In genomic region chr6:139625081-139625939, GRCh38 we compare ENCODE assay signal across 32 cellular contexts.
DNase-seq lines count a peak whose midpoint lies in the region; ATAC-seq, FAIRE-seq and TF ChIP-seq lines count a peak whose summit lies in the region.
"Had no signal": no experiment of that assay in that cellular context is flagged by ENCODE, and none has a peak within 500 bp of the region (broad histone marks: within the 10 kb centered on the region; RNA-seq: fewer than 3 reads in every experiment).

No MANE protein-coding gene starts in this region.

- H3K9me3 ChIP-seq in GM23248 (ENCODE audit: low read depth), result no peaks in the 10 kb centered on the region
- no peaks in the 10 kb centered on the region for H3K9me3 ChIP-seq in K562 (replicated peaks; ENCODE audit: control insufficient read depth, insufficient read depth, low read depth, low read length)
- H3K9me3 ChIP-seq in neuronal stem cell (replicated peaks in 1 of 2; ENCODE audit: control insufficient read depth in 2 of 2, insufficient read depth in 1 of 2, low read depth in 1 of 2, low read length in 2 of 2), result no peaks in the 10 kb centered on the region
- H3K9me3 ChIP-seq in neural progenitor cell (ENCODE audit: low read depth), result no peaks in the 10 kb centered on the region
- H3K9me3 ChIP-seq: ovary, stomach, thyroid gland had no signal

- H3F3A ChIP-seq in GM23248 (ENCODE audit: insufficient read depth) (no peaks in the 10 kb centered on the region), neural progenitor cell (ENCODE audit: low read depth) (peaks cover 17% of the 10 kb centered on the region)

- H4K91ac ChIP-seq in neuronal stem cell (ENCODE audit: low read depth, low read length, poor library complexity), result no peak overlapping the region

- H3K4me1 Mint-ChIP-seq in neural progenitor cell, result peaks cover 22% of the 10 kb centered on the region
- H3K4me1 Mint-ChIP-seq: mesothelial cell of epicardium, naive B cell had no signal

- peak; percentile 78 for FAIRE-seq in K562 (lab: Jason Lieb, UNC)
- FAIRE-seq: islet of Langerhans, small intestine had no signal

- H3K9me2 ChIP-seq in GM23248 (ENCODE audit: insufficient read depth), result no peaks in the 10 kb centered on the region

- H3K9me1 ChIP-seq in K562 (ENCODE audit: control insufficient read depth, insufficient read depth, low read length), result no peaks in the 10 kb centered on the region

- no peak overlapping the region for H2BK5ac ChIP-seq in neuronal stem cell (ENCODE audit: low read length)

- POLR2A ChIA-PET in K562 (lab: Yijun Ruan, JAX), result interaction anchor here (0.6 to 1.5 kb wide), 6 partner anchors 9 to 251 kb away, joined by 3 to 4 read pairs (median 4); partner anchors contain the start of gene CITED2

- WGBS in GM23248 (ENCODE audit: low coverage in 1 of 2, low lambda C conversion rate in 2 of 2, missing lambda C conversion rate in 2 of 2), 2 experiments, result 92 to 99% methylated on average over 6 of the region's 6 CpGs
- under 1% methylated on average over 6 of the region's 6 CpGs for whole genome bisulfite sequencing in K562 (ENCODE audit: insufficient coverage, low coverage, missing lambda C conversion rate)
- WGBS in neuronal stem cell (ENCODE audit: extremely low coverage in 2 of 2, insufficient read length in 2 of 2, insufficient replicate concordance in 1 of 2), 2 donors, result no CpG with 5 or more reads among the region's 6 CpGs

- H3K27ac ChIP-seq in GM23248, result no peak overlapping the region
- H3K27ac ChIP-seq in K562 (ENCODE audit: extremely low read depth, low read depth, low read length), result peak overlapping the region; percentile 81
- H3K27ac ChIP-seq in neuronal stem cell (replicated peaks; ENCODE audit: low read length), result no peak overlapping the region
- no peak overlapping the region for H3K27ac ChIP-seq in neural progenitor cell
- H3K27ac ChIP-seq: left ventricle myocardium inferior, ovary, RWPE1, SK-N-MC, stomach, thyroid gland, WERI-Rb-1 had no signal

- TF ChIP-seq CTCF in NB4 (IDR thresholded peaks at IDR 0.05; ENCODE audit: low read depth, low read length), result no peak
- no peak for TF ChIP-seq CTCF in K562 (IDR thresholded peaks at IDR 0.05 in 2 of 3, conservative IDR thresholded peaks at IDR 0.05 in 1 of 3; ENCODE audit: insufficient read depth in 2 of 3, low read depth in 1 of 3, low read length in 3 of 3)
- TF ChIP-seq CTCF in neural progenitor cell (IDR thresholded peaks at IDR 0.05), result no peak

- H4K20me1 ChIP-seq in GM23248 (ENCODE audit: insufficient read depth) (no peaks in the 10 kb centered on the region), K562 (replicated peaks; ENCODE audit: control insufficient read depth, insufficient read depth, low read length) (no peaks in the 10 kb centered on the region), neural progenitor cell (ENCODE audit: low read depth) (no peaks in the 10 kb centered on the region)

- H3K27me3 Mint-ChIP-seq in neural progenitor cell (ENCODE audit: insufficient read depth, low read depth), result peaks cover 2% of the 10 kb centered on the region

- no peak overlapping the region for H2BK15ac ChIP-seq in neuronal stem cell (ENCODE audit: low read length)

- no peak overlapping the region for H3K18ac ChIP-seq in neuronal stem cell (ENCODE audit: low read length)

- H3K27me3 ChIP-seq in GM23248 (replicated peaks; ENCODE audit: insufficient read depth) (no peaks in the 10 kb centered on the region), K562 (ENCODE audit: control insufficient read depth in 2 of 2, insufficient read depth in 2 of 2, low read length in 2 of 2) (no peaks in the 10 kb centered on the region), neuronal stem cell (ENCODE audit: control insufficient read depth in 3 of 3, insufficient read depth in 3 of 3, low read depth in 1 of 3, low read length in 3 of 3) (no peaks in the 10 kb centered on the region), neural progenitor cell (no peaks in the 10 kb centered on the region)
- H3K27me3 ChIP-seq: ovary, stomach, thyroid gland had no signal

- H3K79me1 ChIP-seq in neuronal stem cell (ENCODE audit: low read depth, low read length), result no peaks in the 10 kb centered on the region

- no peak overlapping the region for H3K4me3 ChIP-seq in GM23248
- H3K4me3 ChIP-seq in NB4 (ENCODE audit: low read depth, low read length), result peak overlapping the region; percentile 63
- no peak overlapping the region for H3K4me3 ChIP-seq in K562
- H3K4me3 ChIP-seq in neuronal stem cell (ENCODE audit: low read length in 2 of 2), result no peak overlapping the region
- no peak overlapping the region for H3K4me3 ChIP-seq in neural progenitor cell
- H3K4me3 ChIP-seq: left ventricle myocardium inferior, ovary, SK-N-MC, stomach, thyroid gland had no signal

- H3K9ac ChIP-seq in GM23248, result no peak overlapping the region
- H3K9ac ChIP-seq in K562 (ENCODE audit: insufficient read depth in 1 of 2, low read depth in 2 of 2, low read length in 2 of 2), result peak overlapping the region; percentile 53 to 64; a peak in 3 of 4 replicates
- no peak overlapping the region for H3K9ac ChIP-seq in neuronal stem cell (ENCODE audit: low read depth, low read length, poor library complexity)
- H3K9ac ChIP-seq in neural progenitor cell, result no peak overlapping the region

- no peak for TF ChIP-seq POLR2A in NB4 (IDR thresholded peaks at IDR 0.05; ENCODE audit: extremely low read depth, insufficient read length)
- no peak for TF ChIP-seq POLR2A in K562 (conservative IDR thresholded peaks at IDR 0.05)

- H3K36me3 Mint-ChIP-seq in neural progenitor cell, result peaks cover 2% of the 10 kb centered on the region
- H3K36me3 Mint-ChIP-seq: mesothelial cell of epicardium, naive B cell had no signal

- peak overlapping the region; percentile 24; the same call in 1 of the 2 replicates for H2AFZ ChIP-seq in GM23248
- peak overlapping the region; percentile 95 for H2AFZ ChIP-seq in K562 (ENCODE audit: low read depth, low read length)
- peak overlapping the region; percentile 26 for H2AFZ ChIP-seq in neuronal stem cell (ENCODE audit: low read length)
- no peak overlapping the region for H2AFZ ChIP-seq in neural progenitor cell (replicated peaks)

- intact Hi-C loops in K562 (cut with micrococcal nuclease), result no loop called here

- no peak overlapping the region for H2AK5ac ChIP-seq in neuronal stem cell (ENCODE audit: low read depth, low read length)

- H3K4me2 ChIP-seq in GM23248 (ENCODE audit: unreplicated experiment) (no peak overlapping the region), K562 (ENCODE audit: insufficient read depth, low read length) (peak overlapping the region; percentile 70), neuronal stem cell (ENCODE audit: insufficient read depth, low read length, poor library complexity, severe bottlenecking) (no peak overlapping the region), neural progenitor cell (no peak overlapping the region)

- H4K8ac ChIP-seq in neuronal stem cell (ENCODE audit: low read depth, low read length), result no peak overlapping the region

- H3K36me3 ChIP-seq in GM23248 (ENCODE audit: low read depth) (no peaks in the 10 kb centered on the region), K562 (ENCODE audit: control insufficient read depth, insufficient read depth, low read length) (no peaks in the 10 kb centered on the region), neuronal stem cell (replicated peaks in 1 of 2; ENCODE audit: control insufficient read depth in 2 of 2, insufficient read depth in 2 of 2, low read length in 2 of 2) (no peaks in the 10 kb centered on the region), neural progenitor cell (no peaks in the 10 kb centered on the region)
- H3K36me3 ChIP-seq: left ventricle myocardium inferior, ovary, stomach, thyroid gland, WERI-Rb-1 had no signal

- no TSS peak for BruUV-seq in K562 (replicated peaks; lab: Mats Ljungman, UMichigan)

- TF ChIP-seq RAD21 in K562 (CRISPR knock-in tag; conservative IDR thresholded peaks at IDR 0.05 in 1 of 2, IDR thresholded peaks at IDR 0.05 in 1 of 2), result peak in 1 of 2 experiments; percentile 24; a peak in 1 of 4 replicates

- H3K4me3 Mint-ChIP-seq in neural progenitor cell, result no peak overlapping the region
- H3K4me3 Mint-ChIP-seq: activated naive CD8-positive, alpha-beta T cell treated with anti-CD3 and anti-CD28 coated beads, Interleukin-2, amount 50 U/mL, for 24 hours; mesothelial cell of epicardium; naive B cell; T-helper 1 cell treated with Interleukin-12 subunit alpha and Interleukin-12 subunit beta and Interleukin-4 antibody, amounts not matched to agents 30 μg/mL and 1 μg/mL, for 36 hours had no signal

- peak; percentile 85 for ATAC-seq in K562
- no peak for ATAC-seq in GM19455 (IDR thresholded peaks at IDR 0.05; ENCODE audit: unreplicated experiment)
- ATAC-seq: activated naive CD8-positive, alpha-beta T cell treated with anti-CD3 and anti-CD28 coated beads, Interleukin-2, amount 50 U/mL, for 24 hours; HCT116 had no signal

- in situ Hi-C loops in GM23248 (cut with MboI), result no loop called here
- in situ Hi-C loops in K562 (cut with MboI), result no loop called here

- no peak overlapping the region for H3K27ac Mint-ChIP-seq in neural progenitor cell
- H3K27ac Mint-ChIP-seq: activated naive CD8-positive, alpha-beta T cell treated with anti-CD3 and anti-CD28 coated beads, Interleukin-2, amount 50 U/mL, for 24 hours; mesothelial cell of epicardium; naive B cell; T-helper 1 cell treated with Interleukin-12 subunit alpha and Interleukin-12 subunit beta and Interleukin-4 antibody, amounts not matched to agents 30 μg/mL and 1 μg/mL, for 36 hours had no signal

- H2BK120ac ChIP-seq in neuronal stem cell (ENCODE audit: low read depth, low read length), result no peak overlapping the region

- no peak overlapping the region for H3K14ac ChIP-seq in neuronal stem cell (ENCODE audit: low read length)

- peaks cover 17% of the 10 kb centered on the region for H3K9me3 Mint-ChIP-seq in neural progenitor cell
- H3K9me3 Mint-ChIP-seq: activated naive CD8-positive, alpha-beta T cell treated with anti-CD3 and anti-CD28 coated beads, Interleukin-2, amount 50 U/mL, for 24 hours; T-helper 1 cell treated with Interleukin-12 subunit alpha and Interleukin-12 subunit beta and Interleukin-4 antibody, amounts not matched to agents 30 μg/mL and 1 μg/mL, for 36 hours had no signal

- no peaks in the 10 kb centered on the region for H3K79me2 ChIP-seq in GM23248 (ENCODE audit: insufficient read depth)
- no peaks in the 10 kb centered on the region for H3K79me2 ChIP-seq in K562 (ENCODE audit: control insufficient read depth, insufficient read depth, low read length)
- H3K79me2 ChIP-seq in neural progenitor cell (ENCODE audit: low read depth), result no peaks in the 10 kb centered on the region

- CTCF ChIA-PET in K562 (lab: Yijun Ruan, JAX; ENCODE audit: low intra/inter-chr PET ratio), result no interaction called here

- no peak for DNase-seq in GM23248
- peak; percentile 74 for DNase-seq in NB4 (ENCODE audit: low read depth)
- peak; percentile 39 to 71 (median 54) for DNase-seq in K562 (ENCODE audit: extremely low read depth in 1 of 4, low spot score in 3 of 4)
- no peak for DNase-seq in neuronal stem cell (ENCODE audit: low spot score)
- no peak for DNase-seq in hippocampal formation (lab: John Stamatoyannopoulos, UW)
- no peak for DNase-seq in neural progenitor cell (ENCODE audit: low spot score)
- DNase-seq: ACHN; activated CD4-positive, alpha-beta T cell treated with anti-CD3 and anti-CD28 coated beads for 48 hours; activated gamma-delta T cell treated with Interleukin-2 at 50 U/mL for 16 hours; activated naive CD8-positive, alpha-beta T cell treated with anti-CD3 and anti-CD28 coated beads, Interleukin-2, amount 50 U/mL, for 24 hours; activated T-cell treated with anti-CD3 and anti-CD28 coated beads, Interleukin-2, amount 50 U/mL, for 1 hour; COR-L47; left ventricle myocardium inferior; naive B cell; NCI-H1105; NCI-H1930; NCI-H2227 treated with DMSO at 0.1 percent for 48 hours; ovary; retina; small intestine; stimulated activated CD4-positive, alpha-beta T cell treated with anti-CD3 and anti-CD28 coated beads, Interleukin-1b, Interleukin-23, amount 100 ng/mL, for 48 hours; stimulated activated CD8-positive, alpha-beta memory T cell treated with anti-CD3 and anti-CD28 coated beads, Interleukin-4, amount 100 ng/mL, for 48 hours; stomach; thyroid gland; WERI-Rb-1 had no signal

- peaks cover 11% of the 10 kb centered on the region; the same call in 1 of the 2 replicates for H3K4me1 ChIP-seq in GM23248 (ENCODE audit: insufficient read depth)
- peaks cover 8 to 48% of the 10 kb centered on the region in 2 experiments; a peak in 4 of 5 replicates for H3K4me1 ChIP-seq in K562 (replicated peaks in 1 of 2; ENCODE audit: control insufficient read depth in 2 of 2, insufficient read depth in 2 of 2, low read length in 2 of 2)
- H3K4me1 ChIP-seq in neuronal stem cell (ENCODE audit: control insufficient read depth in 2 of 2, insufficient read depth in 1 of 2, low read depth in 1 of 2, low read length in 2 of 2), result peaks cover 9 to 16% of the 10 kb centered on the region in 2 donors
- H3K4me1 ChIP-seq in neural progenitor cell, result peaks cover 20% of the 10 kb centered on the region

- H2BK12ac ChIP-seq in neuronal stem cell (ENCODE audit: low read length), result no peak overlapping the region

- H3K23ac ChIP-seq in neuronal stem cell (ENCODE audit: low read depth, low read length, poor library complexity), result no peak overlapping the region

- no peak overlapping the region for H3K4ac ChIP-seq in neuronal stem cell (ENCODE audit: low read length)

- TF ChIP-seq EP300 in K562 (IDR thresholded peaks at IDR 0.05; ENCODE audit: low read length), result peak; percentile 91

Comparison
In these comparisons a context has a peak if more than half of its experiments do, and no peak if none do; other contexts are left out.
1. DNase-seq: peak in NB4 (single experiment) and K562 (4 of 4); none in GM23248 (single experiment), neuronal stem cell (single experiment), hippocampal formation (0 of 2) and neural progenitor cell (single experiment).
2. H3K9ac ChIP-seq: peak in K562 (2 of 2); none in GM23248 (single experiment), neuronal stem cell (single experiment) and neural progenitor cell (single experiment).